18 cellular contexts compared by ENCODE assay signal in genomic region chr2:113081458-113082210, GRCh38. TPM values are rescaled to one million over a fixed set of nuclear protein-coding genes. Genes with fewer than 3 reads are reported as not detected.
DNase-seq lines count a peak whose midpoint lies in the region; ATAC-seq and TF ChIP-seq lines count a peak whose summit lies in the region.
"Had no signal": no experiment of that assay in that cellular context is flagged by ENCODE, and none has a peak within 500 bp of the region (broad histone marks: within the 10 kb centered on the region; RNA-seq: fewer than 3 reads in every experiment).

No MANE protein-coding gene starts in this region.

- H3K4me1 ChIP-seq in esophagus muscularis mucosa (no peaks in the 10 kb centered on the region), osteoblast (ENCODE audit: insufficient read depth, low read length) (peaks cover 6% of the 10 kb centered on the region)
- H3K4me1 ChIP-seq: Caco-2 had no signal

- peaks cover 5% of the 10 kb centered on the region for H3K4me1 Mint-ChIP-seq in activated T-cell treated with anti-CD3 and anti-CD28 coated beads, Interleukin-2, amount 50 U/mL, for 72 hours (ENCODE audit: low read depth)
- H3K4me1 Mint-ChIP-seq in activated T-helper 17 cell treated with anti-CD3 and anti-CD28 coated beads, Interleukin-2, amount 50 U/mL, for 72 hours = peaks cover 18% of the 10 kb centered on the region
- H3K4me1 Mint-ChIP-seq: CD8-positive, alpha-beta memory T cell had no signal

- DNase-seq in activated T-cell treated with anti-CD3 and anti-CD28 coated beads, Interleukin-2, amount 50 U/mL, for 72 hours = no peak
- no peak for DNase-seq in activated T-cell treated with anti-CD3 and anti-CD28 coated beads, Interleukin-2, amount 50 U/mL, for 1 hour
- DNase-seq in CD1c-positive myeloid dendritic cell (ENCODE audit: extremely low spot score) = peak; percentile 48
- peak; percentile 68 for DNase-seq in esophagus muscularis mucosa (ENCODE audit: extremely low spot score)
- DNase-seq in osteoblast (ENCODE audit: insufficient read length, low spot score, missing footprints) = no peak
- DNase-seq: Caco-2; CD8-positive, alpha-beta memory T cell; DMS53; GF-D8; HCEC 1CT; HFFc6 had no signal

- H3K27me3 Mint-ChIP-seq in activated T-cell treated with anti-CD3 and anti-CD28 coated beads, Interleukin-2, amount 50 U/mL, for 72 hours (ENCODE audit: low read depth) = no peaks in the 10 kb centered on the region
- H3K27me3 Mint-ChIP-seq in activated T-helper 17 cell treated with anti-CD3 and anti-CD28 coated beads, Interleukin-2, amount 50 U/mL, for 72 hours = peaks cover 15% of the 10 kb centered on the region

- TF ChIP-seq CTCF in esophagus muscularis mucosa (IDR thresholded peaks at IDR 0.05) (no peak), osteoblast (IDR thresholded peaks at IDR 0.05; ENCODE audit: extremely low read depth, low read depth, low read length) (no peak)

- intact Hi-C loops in esophagus muscularis mucosa (cut with DNase I) = no loop called here

- peak; percentile 44 to 60 for ATAC-seq in activated T-cell treated with anti-CD3 and anti-CD28 coated beads, Interleukin-2, amount 50 U/mL, for 72 hours (replicated peaks in 1 of 2)
- ATAC-seq in activated T-helper 17 cell treated with anti-CD3 and anti-CD28 coated beads, Interleukin-2, amount 50 U/mL, for 72 hours (replicated peaks) = peak; percentile 77
- ATAC-seq in GM21526 (IDR thresholded peaks at IDR 0.05; ENCODE audit: low FRiP score, unreplicated experiment) (no peak), HG03139 (IDR thresholded peaks at IDR 0.05; ENCODE audit: unreplicated experiment) (no peak)

- no peaks in the 10 kb centered on the region for H3K36me3 ChIP-seq in esophagus muscularis mucosa
- no peaks in the 10 kb centered on the region for H3K36me3 ChIP-seq in osteoblast (ENCODE audit: insufficient read depth, low read length)

- no peaks in the 10 kb centered on the region for H3K9me3 Mint-ChIP-seq in activated T-cell treated with anti-CD3 and anti-CD28 coated beads, Interleukin-2, amount 50 U/mL, for 72 hours
- H3K9me3 Mint-ChIP-seq in activated T-helper 17 cell treated with anti-CD3 and anti-CD28 coated beads, Interleukin-2, amount 50 U/mL, for 72 hours = no peaks in the 10 kb centered on the region
- H3K9me3 Mint-ChIP-seq: HFFc6 had no signal

- no peak overlapping the region for H3K4me3 Mint-ChIP-seq in activated T-cell treated with anti-CD3 and anti-CD28 coated beads, Interleukin-2, amount 50 U/mL, for 72 hours
- peak overlapping the region; percentile 7 for H3K4me3 Mint-ChIP-seq in activated T-helper 17 cell treated with anti-CD3 and anti-CD28 coated beads, Interleukin-2, amount 50 U/mL, for 72 hours
- H3K4me3 Mint-ChIP-seq: B cell; CD8-positive, alpha-beta memory T cell; HFFc6 had no signal

- TF ChIP-seq POLR2A in esophagus muscularis mucosa (IDR thresholded peaks at IDR 0.05; ENCODE audit: low read depth) = no peak

- H3K36me3 Mint-ChIP-seq in activated T-cell treated with anti-CD3 and anti-CD28 coated beads, Interleukin-2, amount 50 U/mL, for 72 hours (ENCODE audit: insufficient read depth in 2 of 2) = no peaks in the 10 kb centered on the region
- no peaks in the 10 kb centered on the region for H3K36me3 Mint-ChIP-seq in activated T-helper 17 cell treated with anti-CD3 and anti-CD28 coated beads, Interleukin-2, amount 50 U/mL, for 72 hours (ENCODE audit: low read depth)

- H3K9me3 ChIP-seq in esophagus muscularis mucosa = peaks cover 0 to under 1% (median 0%) of the 10 kb centered on the region in 4 donors
- no peaks in the 10 kb centered on the region for H3K9me3 ChIP-seq in osteoblast (ENCODE audit: low read depth, low read length)
- H3K9me3 ChIP-seq: Caco-2 had no signal

- no peak for TF ChIP-seq EP300 in esophagus muscularis mucosa (IDR thresholded peaks at IDR 0.05)

- H3K27ac ChIP-seq in esophagus muscularis mucosa (replicated peaks in 1 of 4) = no peak overlapping the region
- H3K27ac ChIP-seq in osteoblast (ENCODE audit: low read depth, low read length) = no peak overlapping the region
- H3K27ac ChIP-seq: C4-2B, HL-60 had no signal

- H4K20me1 ChIP-seq in osteoblast (ENCODE audit: insufficient read depth, low read length) = no peaks in the 10 kb centered on the region

- H3K4me2 ChIP-seq in osteoblast (ENCODE audit: insufficient read depth, low read length) = no peak overlapping the region

- H3K27ac Mint-ChIP-seq in activated T-cell treated with anti-CD3 and anti-CD28 coated beads, Interleukin-2, amount 50 U/mL, for 72 hours = no peak overlapping the region
- H3K27ac Mint-ChIP-seq in activated T-helper 17 cell treated with anti-CD3 and anti-CD28 coated beads, Interleukin-2, amount 50 U/mL, for 72 hours = no peak overlapping the region
- H3K27ac Mint-ChIP-seq: B cell, HFFc6 had no signal

- no peak overlapping the region for H2AFZ ChIP-seq in osteoblast (ENCODE audit: low read length)

- no peaks in the 10 kb centered on the region for H3K79me2 ChIP-seq in osteoblast (ENCODE audit: insufficient read depth, low read length)

- WGBS in esophagus muscularis mucosa = 73% methylated on average over 2 of the region's 2 CpGs

- H3K27me3 ChIP-seq in esophagus muscularis mucosa (peaks cover 0 to 18% (median 0%) of the 10 kb centered on the region in 4 donors), osteoblast (ENCODE audit: insufficient read depth, low read length) (peaks cover 15% of the 10 kb centered on the region)

- H3K4me3 ChIP-seq in esophagus muscularis mucosa (no peak overlapping the region), osteoblast (ENCODE audit: insufficient read depth, low read length) (no peak overlapping the region)

RNA-seq across cellular contexts. Expression of gene IL1F10, which starts 13.9 kb away (rescaled TPM):
- not detected for total RNA-seq in activated T-cell treated with anti-CD3 and anti-CD28 coated beads, Interleukin-2, amount 50 U/mL, for 72 hours
- not detected for total RNA-seq in activated T-helper 17 cell treated with anti-CD3 and anti-CD28 coated beads, Interleukin-2, amount 50 U/mL, for 72 hours
- total RNA-seq in esophagus muscularis mucosa (not detected), osteoblast (not detected in 2 replicates)
- total RNA-seq: B cell; Caco-2; CD8-positive, alpha-beta memory T cell; H4; HFFc6 had no signal

RNA-seq across cellular contexts. Expression of gene IL36RN, which starts 22.6 kb away (rescaled TPM):
- not detected for total RNA-seq in activated T-cell treated with anti-CD3 and anti-CD28 coated beads, Interleukin-2, amount 50 U/mL, for 72 hours
- not detected for total RNA-seq in activated T-helper 17 cell treated with anti-CD3 and anti-CD28 coated beads, Interleukin-2, amount 50 U/mL, for 72 hours
- total RNA-seq in esophagus muscularis mucosa (not detected), osteoblast (not detected in 2 replicates)
- total RNA-seq: B cell; Caco-2; CD8-positive, alpha-beta memory T cell; H4; HFFc6 had no signal

RNA-seq across cellular contexts. Expression of gene IL36B, which starts 29.0 kb away (rescaled TPM):
- not detected for total RNA-seq in activated T-cell treated with anti-CD3 and anti-CD28 coated beads, Interleukin-2, amount 50 U/mL, for 72 hours
- total RNA-seq in activated T-helper 17 cell treated with anti-CD3 and anti-CD28 coated beads, Interleukin-2, amount 50 U/mL, for 72 hours = not detected
- total RNA-seq in esophagus muscularis mucosa (not detected), osteoblast (not detected in 2 replicates)
- total RNA-seq: B cell; Caco-2; CD8-positive, alpha-beta memory T cell; H4; HFFc6 had no signal

RNA-seq across cellular contexts. Expression of gene IL1RN, which starts 45.8 kb away (rescaled TPM):
- total RNA-seq in activated T-cell treated with anti-CD3 and anti-CD28 coated beads, Interleukin-2, amount 50 U/mL, for 72 hours = 10 to 100 TPM; 18.5 to 44.3 TPM
- 10 to 100 TPM; 12.8 to 32.8 TPM for total RNA-seq in activated T-helper 17 cell treated with anti-CD3 and anti-CD28 coated beads, Interleukin-2, amount 50 U/mL, for 72 hours
- total RNA-seq in esophagus muscularis mucosa (1 to 10 TPM in 1 of 4 donors, under 1 TPM in 2, not detected in 1; 0.40 to 4.1 (median 0.83) TPM), osteoblast (not detected in 2 replicates)
- total RNA-seq: B cell, Caco-2, HFFc6 had no signal

Comparison
In these comparisons a context has a peak if more than half of its experiments do, and no peak if none do; other contexts are left out.
1. ATAC-seq: peak in activated T-cell treated with anti-CD3 and anti-CD28 coated beads, Interleukin-2, amount 50 U/mL, for 72 hours (2 of 2) and activated T-helper 17 cell treated with anti-CD3 and anti-CD28 coated beads, Interleukin-2, amount 50 U/mL, for 72 hours (single experiment); none in GM21526 (single experiment) and HG03139 (single experiment).
2. DNase-seq: peak in CD1c-positive myeloid dendritic cell (single experiment) and esophagus muscularis mucosa (single experiment); none in activated T-cell treated with anti-CD3 and anti-CD28 coated beads, Interleukin-2, amount 50 U/mL, for 72 hours (0 of 2), activated T-cell treated with anti-CD3 and anti-CD28 coated beads, Interleukin-2, amount 50 U/mL, for 1 hour (single experiment) and osteoblast (single experiment).